In genomic region chr20:50042370-50043313, GRCh38 we compare ENCODE assay signal across 19 cellular contexts. TPM values are rescaled to one million over a fixed set of nuclear protein-coding genes. Genes with fewer than 3 reads are reported as not detected.
DNase-seq lines count a peak whose midpoint lies in the region; ATAC-seq, FAIRE-seq and TF ChIP-seq lines count a peak whose summit lies in the region.
"Had no signal": no experiment of that assay in that cellular context is flagged by ENCODE, and none has a peak within 500 bp of the region (broad histone marks: within the 10 kb centered on the region; RNA-seq: fewer than 3 reads in every experiment).

No MANE protein-coding gene starts in this region.

- no peak overlapping the region for H3K4me2 ChIP-seq in K562 (ENCODE audit: insufficient read depth, low read length)
- H3K4me2 ChIP-seq: PC-9 had no signal

- no peak for ATAC-seq in K562
- ATAC-seq in stimulated activated naive B cell treated with anti-CD40 and anti-IgM and Interleukin-4, amounts not matched to agents 10 μg/mL and 1 μg/mL and 100 μg/mL, for 72 hours (replicated peaks), result no peak
- no peak for ATAC-seq in gastrocnemius medialis
- ATAC-seq in HG03520 (IDR thresholded peaks at IDR 0.05; ENCODE audit: unreplicated experiment), result no peak

- no peak for TF ChIP-seq EP300 in K562 (IDR thresholded peaks at IDR 0.05; ENCODE audit: low read length)

- TF ChIP-seq CTCF in CD14-positive monocyte (IDR thresholded peaks at IDR 0.05) (no peak), K562 (IDR thresholded peaks at IDR 0.05 in 2 of 3, conservative IDR thresholded peaks at IDR 0.05 in 1 of 3; ENCODE audit: insufficient read depth in 2 of 3, low read depth in 1 of 3, low read length in 3 of 3) (no peak), nephron progenitor cell (IDR thresholded peaks at IDR 0.05) (no peak), gastrocnemius medialis (IDR thresholded peaks at IDR 0.05 in 4 of 5, conservative IDR thresholded peaks at IDR 0.05 in 1 of 5) (no peak)

- no peak overlapping the region for H3K9ac ChIP-seq in K562 (ENCODE audit: insufficient read depth in 1 of 2, low read depth in 2 of 2, low read length in 2 of 2)

- H3K27ac Mint-ChIP-seq in CD14-positive monocyte (peak overlapping the region in 4 of 7 donors; percentile 53 to 92 (median 82)), nephron progenitor cell (peak overlapping the region; percentile 90)
- peak overlapping the region; percentile 90 for H3K27ac Mint-ChIP-seq in stimulated activated naive B cell treated with anti-CD40 and anti-IgM and Interleukin-4, amounts not matched to agents 10 μg/mL and 1 μg/mL and 100 μg/mL, for 72 hours

- no peak overlapping the region for H3K4me3 Mint-ChIP-seq in CD14-positive monocyte
- H3K4me3 Mint-ChIP-seq in nephron progenitor cell, result no peak overlapping the region
- no peak overlapping the region for H3K4me3 Mint-ChIP-seq in stimulated activated naive B cell treated with anti-CD40 and anti-IgM and Interleukin-4, amounts not matched to agents 10 μg/mL and 1 μg/mL and 100 μg/mL, for 72 hours

- TF ChIP-seq POLR2A in K562 (conservative IDR thresholded peaks at IDR 0.05) (no peak), gastrocnemius medialis (IDR thresholded peaks at IDR 0.05) (no peak)

- H3K9me3 Mint-ChIP-seq in CD14-positive monocyte (peaks cover 0 to 3% (median 0%) of the 10 kb centered on the region in 7 donors), nephron progenitor cell (no peaks in the 10 kb centered on the region)
- no peaks in the 10 kb centered on the region for H3K9me3 Mint-ChIP-seq in stimulated activated naive B cell treated with anti-CD40 and anti-IgM and Interleukin-4, amounts not matched to agents 10 μg/mL and 1 μg/mL and 100 μg/mL, for 72 hours

- no peaks in the 10 kb centered on the region for H3K9me1 ChIP-seq in K562 (ENCODE audit: control insufficient read depth, insufficient read depth, low read length)

- H3K27me3 Mint-ChIP-seq in CD14-positive monocyte (ENCODE audit: low read depth in 3 of 3) (peaks cover 0 to 5% (median 2%) of the 10 kb centered on the region in 3 donors), nephron progenitor cell (ENCODE audit: low read depth, poor library complexity) (peaks cover 2% of the 10 kb centered on the region)
- no peaks in the 10 kb centered on the region for H3K27me3 Mint-ChIP-seq in stimulated activated naive B cell treated with anti-CD40 and anti-IgM and Interleukin-4, amounts not matched to agents 10 μg/mL and 1 μg/mL and 100 μg/mL, for 72 hours

- intact Hi-C loops in CD14-positive monocyte (cut with micrococcal nuclease) (no loop called here), K562 (cut with micrococcal nuclease) (no loop called here), gastrocnemius medialis (cut with DNase I; ENCODE audit: low total_unique reads) (no loop called here)

- no peak for FAIRE-seq in K562 (lab: Jason Lieb, UNC)
- FAIRE-seq: G401.6 had no signal

- CTCF ChIA-PET in K562 (lab: Yijun Ruan, JAX; ENCODE audit: low intra/inter-chr PET ratio), result no interaction called here

- WGBS in K562 (ENCODE audit: insufficient coverage, low coverage, missing lambda C conversion rate), result 63% methylated on average over 10 of the region's 10 CpGs

- POLR2A ChIA-PET in K562 (lab: Yijun Ruan, JAX), result interaction anchor here (1.2 kb wide), 2 partner anchors 28 to 58 kb away, joined by 3 read pairs; no protein-coding TSS in a partner anchor

- no peaks in the 10 kb centered on the region for H3K79me2 ChIP-seq in K562 (ENCODE audit: control insufficient read depth, insufficient read depth, low read length)

- H2AFZ ChIP-seq in K562 (ENCODE audit: low read depth, low read length), result no peak overlapping the region
- H2AFZ ChIP-seq: PC-9 had no signal

- no peak for TF ChIP-seq RAD21 in K562 (CRISPR knock-in tag; conservative IDR thresholded peaks at IDR 0.05 in 1 of 2, IDR thresholded peaks at IDR 0.05 in 1 of 2)

- DNase-seq in CD14-positive monocyte (ENCODE audit: low spot score), result no peak
- no peak for DNase-seq in K562 (ENCODE audit: extremely low read depth in 1 of 4, low spot score in 3 of 4)
- DNase-seq in nephron progenitor cell, result no peak
- DNase-seq in stimulated activated naive B cell treated with anti-CD40 and anti-IgM and Interleukin-4, amounts not matched to agents 10 μg/mL and 1 μg/mL and 100 μg/mL, for 72 hours, result no peak
- DNase-seq in DMS53 treated with DMSO at 0.1 percent for 48 hours (lab: John Stamatoyannopoulos, UW; ENCODE audit: unreplicated experiment), result no peak
- no peak for DNase-seq in gastrocnemius medialis
- DNase-seq: COR-L47, DMS 273 treated with DMSO at 0.1 percent for 48 hours, HCEC 1CT, KG1, MV-4-11, NCI-H1417 treated with DMSO at 0.1 percent for 48 hours, NCI-H1930, NCI-H345, NCI-H524 treated with DMSO at 0.1 percent for 48 hours, PC-9 had no signal

- no peaks in the 10 kb centered on the region for H3K27me3 ChIP-seq in K562 (ENCODE audit: control insufficient read depth in 2 of 2, insufficient read depth in 2 of 2, low read length in 2 of 2)
- no peaks in the 10 kb centered on the region for H3K27me3 ChIP-seq in gastrocnemius medialis

- H3K4me1 ChIP-seq in K562 (replicated peaks in 1 of 2; ENCODE audit: control insufficient read depth in 2 of 2, insufficient read depth in 2 of 2, low read length in 2 of 2), result peaks cover 3 to 29% of the 10 kb centered on the region in 2 experiments; a peak in 3 of 5 replicates
- H3K4me1 ChIP-seq in gastrocnemius medialis, result peaks cover 8 to 17% of the 10 kb centered on the region in 2 donors

- H3K36me3 ChIP-seq in K562 (ENCODE audit: control insufficient read depth, insufficient read depth, low read length) (no peaks in the 10 kb centered on the region), gastrocnemius medialis (no peaks in the 10 kb centered on the region)

- H3K27ac ChIP-seq in K562 (ENCODE audit: extremely low read depth, low read depth, low read length) (no peak overlapping the region), gastrocnemius medialis (no peak overlapping the region)
- H3K27ac ChIP-seq: PC-9, RWPE1 had no signal

- in situ Hi-C loops in K562 (cut with MboI) (no loop called here), gastrocnemius medialis (cut with MboI; ENCODE audit: low sequenced_read_pairs in 4 of 4) (no loop called here)

- peaks cover 0 to 4% of the 10 kb centered on the region in 2 donors for H3K36me3 Mint-ChIP-seq in CD14-positive monocyte
- H3K36me3 Mint-ChIP-seq in nephron progenitor cell (ENCODE audit: low read depth), result no peaks in the 10 kb centered on the region
- H3K36me3 Mint-ChIP-seq in stimulated activated naive B cell treated with anti-CD40 and anti-IgM and Interleukin-4, amounts not matched to agents 10 μg/mL and 1 μg/mL and 100 μg/mL, for 72 hours, result peaks cover 0 to 4% of the 10 kb centered on the region in 2 donors

- no peaks in the 10 kb centered on the region for H4K20me1 ChIP-seq in K562 (replicated peaks; ENCODE audit: control insufficient read depth, insufficient read depth, low read length)

- BruUV-seq in K562 (replicated peaks; lab: Mats Ljungman, UMichigan), result no TSS peak

- H3K4me1 Mint-ChIP-seq in CD14-positive monocyte, result peaks cover 31% of the 10 kb centered on the region
- H3K4me1 Mint-ChIP-seq in nephron progenitor cell, result peaks cover 76% of the 10 kb centered on the region
- H3K4me1 Mint-ChIP-seq in stimulated activated naive B cell treated with anti-CD40 and anti-IgM and Interleukin-4, amounts not matched to agents 10 μg/mL and 1 μg/mL and 100 μg/mL, for 72 hours, result peaks cover 27 to 47% of the 10 kb centered on the region in 2 donors

- H3K9me3 ChIP-seq in K562 (replicated peaks; ENCODE audit: control insufficient read depth, insufficient read depth, low read depth, low read length) (no peaks in the 10 kb centered on the region), gastrocnemius medialis (no peaks in the 10 kb centered on the region)

- H3K4me3 ChIP-seq in K562 (no peak overlapping the region), gastrocnemius medialis (no peak overlapping the region)
- H3K4me3 ChIP-seq: PC-9 had no signal

TF ChIP-seq in K562, 482 proteins besides CTCF, POLR2A, EP300 and RAD21 (continues in another document):
- TF ChIP-seq ZKSCAN3 (CRISPR knock-in tag; IDR thresholded peaks at IDR 0.05), result no peak
- TF ChIP-seq CHD1 (IDR thresholded peaks at IDR 0.05; ENCODE audit: low read length), result no peak
- peak; percentile 47 to 73; a peak in 2 of 4 replicates for TF ChIP-seq KDM1A (IDR thresholded peaks at IDR 0.05)
- TF ChIP-seq CBX1 (IDR thresholded peaks at IDR 0.05; ENCODE audit: low read depth), result peak; percentile 85
- peak in 1 of 2 experiments; percentile 23; a peak in 1 of 4 replicates for TF ChIP-seq RCOR1 (IDR thresholded peaks at IDR 0.05; ENCODE audit: borderline replicate concordance in 1 of 2, low read depth in 2 of 2, low read length in 2 of 2)
- TF ChIP-seq CHD4 (IDR thresholded peaks at IDR 0.05; ENCODE audit: insufficient read depth, insufficient replicate concordance, low read depth, low read length, poor library complexity, severe bottlenecking), result peak; percentile 41
- TF ChIP-seq FOXJ2 (tag; IDR thresholded peaks at IDR 0.05), result no peak
- peak; percentile 85 for TF ChIP-seq ZNF263 (CRISPR knock-in tag; IDR thresholded peaks at IDR 0.05; ENCODE audit: borderline replicate concordance)
- peak; percentile 81 for TF ChIP-seq ZFP36 (IDR thresholded peaks at IDR 0.05; ENCODE audit: low read depth, low read length, partially characterized antibody)
- TF ChIP-seq BCOR (IDR thresholded peaks at IDR 0.05), result peak; percentile 93
- peak; percentile 87 for TF ChIP-seq RBM25 (IDR thresholded peaks at IDR 0.05; ENCODE audit: low read depth, low read length, severe bottlenecking)

RNA-seq across cellular contexts. Expression of gene SNAI1, which starts 59.9 kb away (rescaled TPM):
- polyA plus RNA-seq in CD14-positive monocyte, result 1 to 10 TPM; 2.4 to 2.6 TPM
- 4.4 and 12.8 TPM in 2 replicates for total RNA-seq in K562 (2011; cell fraction: chromatin; rRNA removed; ENCODE audit: low replicate concordance)
- total RNA-seq in K562 (2011; cell fraction: nucleolus; rRNA removed), result 12.4 and 15.3 TPM in 2 replicates
- total RNA-seq in K562 (2011; cell fraction: nucleoplasm; rRNA removed), result 9.8 and 10.2 TPM in 2 replicates
- 1.7 and 7.3 TPM in 2 replicates for total RNA-seq in K562 (2014; rRNA removed)
- total RNA-seq in K562 (2014; rRNA removed; fragmentation: Illumina TruSeq; extraction: Trizol), result 1.1 and 2.0 TPM in 2 replicates
- total RNA-seq in K562 (2015; rRNA removed; fragmentation: Illumina TruSeq; extraction: Trizol), result 2.4 TPM in 2 replicates
- 10.7 and 13.4 TPM in 2 replicates for total RNA-seq in K562 (2021)
- polyA plus RNA-seq in K562 (2011; rRNA removed), result 1.6 and 7.1 TPM in 2 replicates
- polyA plus RNA-seq in K562 (2011; cell fraction: cytosol; rRNA removed), result 2.3 and 3.2 TPM in 2 replicates
- polyA plus RNA-seq in K562 (2011; cell fraction: nucleus; rRNA removed), result 10.9 and 15.0 TPM in 2 replicates
- 9.7 and 21.7 TPM in 2 replicates for polyA plus RNA-seq in K562 (2012)
- 11.6 and 12.3 TPM in 2 replicates for polyA plus RNA-seq in K562 (2014; fragmentation: Illumina TruSeq; extraction: Trizol)
- under 1 TPM; 0.32 to 0.80 TPM for polyA plus RNA-seq in K562 (2014; fragmentation: Nextera tagmentation; extraction: Ambion mirVana)
- 3.1 and 6.4 TPM in 2 replicates for polyA plus RNA-seq in K562 (2014; rRNA removed)
- polyA minus RNA-seq in K562 (2011; rRNA and poly(A)+ RNA removed), result 1.2 and 1.4 TPM in 2 replicates
- polyA minus RNA-seq in K562 (2011; cell fraction: cytosol; rRNA and poly(A)+ RNA removed), result 3.7 and 4.9 TPM in 2 replicates
- polyA minus RNA-seq in K562 (2011; cell fraction: nucleus; rRNA and poly(A)+ RNA removed), result 6.7 and 14.1 TPM in 2 replicates
- total RNA-seq in gastrocnemius medialis, result 1 to 10 TPM in 3 of 4 donors, under 1 TPM in 1; 0.61 to 3.5 (median 1.3) TPM
